8 cellular contexts compared by ENCODE assay signal in the genomic region with DNA sequence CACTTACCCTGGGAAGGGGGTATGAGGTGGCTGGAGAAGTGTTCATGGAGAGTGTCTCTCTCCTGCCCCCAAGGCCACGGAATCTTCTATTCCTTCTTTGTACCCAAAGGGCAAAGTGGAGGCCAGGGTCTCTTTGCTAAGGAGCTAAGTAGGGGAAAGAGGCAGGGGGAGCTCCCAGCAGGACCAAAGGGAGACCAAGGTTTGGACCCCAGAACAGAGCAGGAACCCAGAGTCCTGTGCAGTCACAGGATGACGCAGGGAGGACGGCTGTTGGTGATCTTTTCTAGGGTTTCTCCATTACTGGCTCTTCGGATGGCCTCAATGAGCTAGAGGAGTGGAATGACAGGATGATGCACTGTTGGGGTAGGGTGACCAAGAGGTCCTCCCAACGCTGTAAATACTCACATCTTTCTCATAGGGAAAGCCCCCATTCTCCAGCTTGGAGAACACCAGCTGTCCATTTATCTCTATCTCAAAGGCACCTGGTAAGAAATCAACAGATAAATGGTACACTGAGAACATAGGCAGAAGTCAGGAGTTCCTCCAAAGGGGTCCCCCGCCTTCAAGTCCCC. TPM values are rescaled to one million over a fixed set of nuclear protein-coding genes. Genes with fewer than 3 reads are reported as not detected.
A peak's percentile ranks its signal among the peaks of the same experiment; 100 is the strongest.
DNase-seq lines count a peak whose midpoint lies in the region; ATAC-seq and TF ChIP-seq lines count a peak whose summit lies in the region.

No MANE protein-coding gene starts in this region.

- H2AFZ ChIP-seq in osteoblast (ENCODE audit: low read length): no peak overlapping the region

- peak overlapping the region; percentile 57 for H3K9ac ChIP-seq in NT2/D1 (ENCODE audit: insufficient read length, low read depth)
- peak overlapping the region; percentile 74 for H3K9ac ChIP-seq in endodermal cell (ENCODE audit: extremely low read depth, low read length, poor library complexity, severe bottlenecking)

- H3K36me3 Mint-ChIP-seq in CD4-positive, alpha-beta T cell (ENCODE audit: low read depth): peaks cover 32% of the 10 kb centered on the region
- peaks cover 32% of the 10 kb centered on the region for H3K36me3 Mint-ChIP-seq in endodermal cell (ENCODE audit: low read depth)

- peak overlapping the region; percentile 81 for H3K4me2 ChIP-seq in osteoblast (ENCODE audit: insufficient read depth, low read length)

- no peaks in the 10 kb centered on the region for H3K9me3 Mint-ChIP-seq in CD4-positive, alpha-beta T cell
- H3K9me3 Mint-ChIP-seq in endodermal cell: no peaks in the 10 kb centered on the region

- H3K79me2 ChIP-seq in osteoblast (ENCODE audit: insufficient read depth, low read length): no peaks in the 10 kb centered on the region

- H3K27me3 Mint-ChIP-seq in CD4-positive, alpha-beta T cell: no peaks in the 10 kb centered on the region
- no peaks in the 10 kb centered on the region for H3K27me3 Mint-ChIP-seq in endodermal cell (ENCODE audit: insufficient read depth)

- no peak overlapping the region for H3K27ac ChIP-seq in CD4-positive, alpha-beta T cell (ENCODE audit: low read depth, low read length)
- H3K27ac ChIP-seq in endodermal cell (ENCODE audit: low read depth, low read length) (no peak overlapping the region), osteoblast (ENCODE audit: low read depth, low read length) (peak overlapping the region; percentile 69)

- H3K4me3 ChIP-seq in NT2/D1 (ENCODE audit: insufficient read length, low read depth) (peak overlapping the region; percentile 64), endodermal cell (ENCODE audit: low read length) (peak overlapping the region; percentile 83), osteoblast (ENCODE audit: insufficient read depth, low read length) (peak overlapping the region; percentile 83)

- H3K36me3 ChIP-seq in NT2/D1 (ENCODE audit: insufficient read depth, insufficient read length, low read length): peaks cover 52% of the 10 kb centered on the region
- peaks cover 20% of the 10 kb centered on the region for H3K36me3 ChIP-seq in endodermal cell (ENCODE audit: control insufficient read depth, insufficient read depth, low read length)
- peaks cover 23% of the 10 kb centered on the region for H3K36me3 ChIP-seq in osteoblast (ENCODE audit: insufficient read depth, low read length)

- intact Hi-C loops in CD4-positive, alpha-beta T cell (cut with DNase I, micrococcal nuclease): loop anchor here in 1 of 2 experiments (2.0 to 5.0 kb wide), 2 partner anchors 43 to 92 kb away; a partner anchor contains a TSS

- POLR2A ChIA-PET in CD4-positive, alpha-beta T cell (lab: Charles Lee): interaction anchor here (0.7 to 3.3 kb wide), 13 partner anchors 25 to 286 kb away, joined by 3 to 26 read pairs (median 8); a partner anchor contains a TSS

- H3K27me3 ChIP-seq in CD4-positive, alpha-beta T cell (ENCODE audit: control insufficient read depth, insufficient read depth, low read length): no peaks in the 10 kb centered on the region
- no peaks in the 10 kb centered on the region for H3K27me3 ChIP-seq in NT2/D1 (ENCODE audit: insufficient read depth, insufficient read length)
- no peaks in the 10 kb centered on the region for H3K27me3 ChIP-seq in endodermal cell (ENCODE audit: control insufficient read depth, insufficient read depth, low read length, poor library complexity, severe bottlenecking)
- H3K27me3 ChIP-seq in osteoblast (ENCODE audit: insufficient read depth, low read length): no peaks in the 10 kb centered on the region

- H3K9me3 ChIP-seq in CD4-positive, alpha-beta T cell (ENCODE audit: control insufficient read depth, low read length): no peaks in the 10 kb centered on the region
- H3K9me3 ChIP-seq in NT2/D1 (ENCODE audit: insufficient read depth, low read length) (no peaks in the 10 kb centered on the region), endodermal cell (ENCODE audit: control insufficient read depth, low read length) (no peaks in the 10 kb centered on the region), osteoblast (ENCODE audit: low read depth, low read length) (no peaks in the 10 kb centered on the region)

- H3K4me1 Mint-ChIP-seq in CD4-positive, alpha-beta T cell (ENCODE audit: low read depth): peaks cover 17% of the 10 kb centered on the region
- H3K4me1 Mint-ChIP-seq in endodermal cell: peaks cover 7% of the 10 kb centered on the region

- 83 to 92% methylated on average over 2 to 6 of the region's 6 CpGs for WGBS in endodermal cell (ENCODE audit: insufficient coverage in 1 of 2, insufficient read length in 1 of 2), 2 experiments

- no peak for DNase-seq in CD4-positive, alpha-beta T cell
- DNase-seq in NT2/D1 (ENCODE audit: low read depth, low spot score) (no peak), endodermal cell (no peak), osteoblast (ENCODE audit: insufficient read length, low spot score, missing footprints) (peak; percentile 85), T-helper 9 cell (no peak), erythroblast (lab: John Stamatoyannopoulos, UW) (no peak)

- ATAC-seq in CD4-positive, alpha-beta T cell (ENCODE audit: poor library complexity): no peak
- ATAC-seq in HG03439 (IDR thresholded peaks at IDR 0.05; ENCODE audit: unreplicated experiment) (no peak), GM18870 (IDR thresholded peaks at IDR 0.05; ENCODE audit: unreplicated experiment) (no peak)

- no peaks in the 10 kb centered on the region for H4K20me1 ChIP-seq in osteoblast (ENCODE audit: insufficient read depth, low read length)

- peak overlapping the region; percentile 91 for H3K4me3 Mint-ChIP-seq in CD4-positive, alpha-beta T cell
- peak overlapping the region; percentile 74 for H3K4me3 Mint-ChIP-seq in endodermal cell

- no peak for TF ChIP-seq POLR2A in erythroblast (IDR thresholded peaks at IDR 0.05; ENCODE audit: low read length)

- no peak for TF ChIP-seq CTCF in CD4-positive, alpha-beta T cell (IDR thresholded peaks at IDR 0.05)
- TF ChIP-seq CTCF in endodermal cell (conservative IDR thresholded peaks at IDR 0.05) (no peak), osteoblast (IDR thresholded peaks at IDR 0.05; ENCODE audit: extremely low read depth, low read depth, low read length) (no peak)

- peak overlapping the region; percentile 88 for H3K27ac Mint-ChIP-seq in CD4-positive, alpha-beta T cell
- peak overlapping the region; percentile 88 for H3K27ac Mint-ChIP-seq in endodermal cell

- CTCF ChIA-PET in CD4-positive, alpha-beta T cell (lab: Charles Lee): interaction anchor here (0.7 to 3.6 kb wide), 15 partner anchors 24 to 905 kb away, joined by 3 to 43 read pairs (median 8); a partner anchor contains a TSS

- H3K4me1 ChIP-seq in NT2/D1 (ENCODE audit: insufficient read depth, insufficient read length) (no peaks in the 10 kb centered on the region), endodermal cell (ENCODE audit: control insufficient read depth, insufficient read depth, low read length) (no peaks in the 10 kb centered on the region), osteoblast (ENCODE audit: insufficient read depth, low read length) (peaks cover 6% of the 10 kb centered on the region)

RNA-seq across cellular contexts. Expression of a gene that starts 1.0 kb away (rescaled TPM):
- 10 to 100 TPM; 31.5 to 32.3 TPM for total RNA-seq in CD4-positive, alpha-beta T cell
- 10 to 100 TPM; 42.6 to 57.0 TPM for total RNA-seq in endodermal cell
- 57.8 TPM for polyA plus RNA-seq in endodermal cell (2013, experiment 1 of 2)
- 57.7 TPM for polyA plus RNA-seq in endodermal cell (2013, experiment 2 of 2)
- total RNA-seq in osteoblast: 14.8 and 16.5 TPM in 2 replicates

RNA-seq across cellular contexts. Expression of a gene that starts 8.4 kb away (rescaled TPM):
- not detected for total RNA-seq in CD4-positive, alpha-beta T cell
- 10 to 100 TPM; 54.6 to 73.9 TPM for total RNA-seq in endodermal cell
- 6.1 TPM for polyA plus RNA-seq in endodermal cell (2013, experiment 1 of 2)
- 4.4 TPM for polyA plus RNA-seq in endodermal cell (2013, experiment 2 of 2)
- total RNA-seq in osteoblast: under 0.01 and 0.29 TPM in 2 replicates

RNA-seq across cellular contexts. Expression of a gene that starts 29.5 kb away (rescaled TPM):
- total RNA-seq in CD4-positive, alpha-beta T cell: 1 to 10 TPM; 2.4 to 4.6 TPM
- 100 to 1,000 TPM; 110 to 133 TPM for total RNA-seq in endodermal cell
- 72.5 TPM for polyA plus RNA-seq in endodermal cell (2013, experiment 1 of 2)
- 68.6 TPM for polyA plus RNA-seq in endodermal cell (2013, experiment 2 of 2)
- 40.4 and 44.2 TPM in 2 replicates for total RNA-seq in osteoblast

RNA-seq across cellular contexts. Expression of a gene that starts 41.5 kb away (rescaled TPM):
- 10 to 100 TPM; 26.1 to 30.7 TPM for total RNA-seq in CD4-positive, alpha-beta T cell
- total RNA-seq in endodermal cell (10 to 100 TPM; 22.6 to 29.3 TPM), osteoblast (10.3 and 10.9 TPM in 2 replicates)
- polyA plus RNA-seq in endodermal cell (2013, experiment 1 of 2): 12.2 TPM
- 11.0 TPM for polyA plus RNA-seq in endodermal cell (2013, experiment 2 of 2)

Comparison
In these comparisons a context has a peak if more than half of its experiments do, and no peak if none do; other contexts are left out.
1. RNA of a gene that starts 8.4 kb away (total RNA-seq): 54.6 to 73.9 TPM in endodermal cell; not detected in CD4-positive, alpha-beta T cell and under 0.01 to 0.29 TPM in osteoblast; every median in the first group is over 10 times any median in the second.
2. Peak in every context shown above with its lines, with median percentiles within 50 percentile points of each other: H3K4me3 ChIP-seq.